Comparison of ENCODE assay signal across 41 cellular contexts in genomic region chr18:13943338-13943737, GRCh38. TPM values are rescaled to one million over a fixed set of nuclear protein-coding genes. Genes with fewer than 3 reads are reported as not detected.
"Had no signal": no experiment of that assay in that cellular context is flagged by ENCODE, and none has a peak within 500 bp of the region (broad histone marks: within the 10 kb centered on the region; RNA-seq: fewer than 3 reads in every experiment).

No MANE protein-coding gene starts in this region.

- H3K4me3 ChIP-seq: adrenal gland, ascending aorta, body of pancreas, breast epithelium, cardiac muscle cell had no signal

- DNase-seq: activated effector memory CD4-positive, alpha-beta T cell treated with anti-CD3 and anti-CD28 coated beads, Interleukin-2, amount 50 U/mL, for 16 hours; activated effector memory CD4-positive, alpha-beta T cell treated with Interleukin-2 at 50 U/mL for 16 hours; activated gamma-delta T cell; activated gamma-delta T cell treated with Interleukin-2 at 50 U/mL for 16 hours; activated naive CD4-positive, alpha-beta T cell; activated naive CD4-positive, alpha-beta T cell treated with anti-CD3 and anti-CD28 coated beads for 36 hours; activated naive CD4-positive, alpha-beta T cell treated with anti-CD3 and anti-CD28 coated beads, Interleukin-2, amount 10 ng/mL, durations not matched to agents 7 days and 5 days; activated naive CD4-positive, alpha-beta T cell treated with anti-CD3 and anti-CD28 coated beads, Interleukin-2, amount 50 U/mL, for 16 hours; activated naive CD4-positive, alpha-beta T cell treated with Interleukin-2 at 50 U/mL for 16 hours; activated naive CD8-positive, alpha-beta T cell treated with anti-CD3 and anti-CD28 coated beads for 36 hours; activated naive CD8-positive, alpha-beta T cell treated with anti-CD3 and anti-CD28 coated beads, Interleukin-2, amount 10 ng/mL, durations not matched to agents 7 days and 5 days; activated naive CD8-positive, alpha-beta T cell treated with anti-CD3 and anti-CD28 coated beads, Interleukin-2, amount 50 U/mL, for 24 hours; activated T-cell treated with anti-CD3 and anti-CD28 coated beads, Interleukin-2, amount 50 U/mL, for 4 hours; activated T-cell treated with anti-CD3 and anti-CD28 coated beads, Interleukin-2, amount 50 U/mL, for 48 hours; activated T-cell treated with anti-CD3 and anti-CD28 coated beads, Interleukin-2, amount 50 U/mL, for 72 hours; adrenal gland; amniotic stem cell; amygdala; anterior cingulate cortex; aorta; body of pancreas; brain microvascular endothelial cell; caudate nucleus; central memory CD4-positive, alpha-beta T cell; cerebellar nuclear complex had no signal

- H3K27me3 ChIP-seq: adrenal gland, ascending aorta, body of pancreas, brain microvascular endothelial cell, breast epithelium, cardiac muscle cell had no signal

- H3K4me1 ChIP-seq: adrenal gland, ascending aorta, body of pancreas, breast epithelium had no signal

- ATAC-seq: activated naive CD4-positive, alpha-beta T cell treated with anti-CD3 and anti-CD28 coated beads, Interleukin-2, amount 50 U/mL, for 72 hours; activated naive CD8-positive, alpha-beta T cell treated with anti-CD3 and anti-CD28 coated beads, Interleukin-2, amount 50 U/mL, for 24 hours; activated T-cell treated with anti-CD3 and anti-CD28 coated beads, Interleukin-2, amount 50 U/mL, for 4 hours; activated T-cell treated with anti-CD3 and anti-CD28 coated beads, Interleukin-2, amount 50 U/mL, for 72 hours; activated T-helper 17 cell treated with anti-CD3 and anti-CD28 coated beads, Interleukin-2, amount 50 U/mL, for 72 hours; body of pancreas had no signal

- H3K4me1 Mint-ChIP-seq: activated naive CD4-positive, alpha-beta T cell treated with anti-CD3 and anti-CD28 coated beads, Interleukin-2, amount 10 ng/mL, durations not matched to agents 7 days and 5 days; activated naive CD4-positive, alpha-beta T cell treated with anti-CD3 and anti-CD28 coated beads, Interleukin-2, amount 50 U/mL, for 24 hours; activated naive CD8-positive, alpha-beta T cell treated with anti-CD3 and anti-CD28 coated beads, Interleukin-2, amount 10 ng/mL, durations not matched to agents 7 days and 5 days; activated naive CD8-positive, alpha-beta T cell treated with anti-CD3 and anti-CD28 coated beads, Interleukin-2, amount 50 U/mL, for 24 hours; activated T-helper 17 cell treated with anti-CD3 and anti-CD28 coated beads, Interleukin-2, amount 50 U/mL, for 72 hours; brain; central memory CD8-positive, alpha-beta T cell had no signal

- H3K4me3 Mint-ChIP-seq: activated naive CD4-positive, alpha-beta T cell treated with anti-CD3 and anti-CD28 coated beads for 36 hours; activated naive CD4-positive, alpha-beta T cell treated with anti-CD3 and anti-CD28 coated beads, Interleukin-2, amount 10 ng/mL, durations not matched to agents 7 days and 5 days; activated naive CD4-positive, alpha-beta T cell treated with anti-CD3 and anti-CD28 coated beads, Interleukin-2, amount 50 U/mL, for 24 hours; activated naive CD8-positive, alpha-beta T cell; activated naive CD8-positive, alpha-beta T cell treated with anti-CD3 and anti-CD28 coated beads for 36 hours; activated naive CD8-positive, alpha-beta T cell treated with anti-CD3 and anti-CD28 coated beads, Interleukin-2, amount 10 ng/mL, durations not matched to agents 7 days and 5 days; activated naive CD8-positive, alpha-beta T cell treated with anti-CD3 and anti-CD28 coated beads, Interleukin-2, amount 50 U/mL, for 24 hours; activated T-cell treated with anti-CD3 and anti-CD28 coated beads, Interleukin-2, amount 50 U/mL, for 4 hours; activated T-cell treated with anti-CD3 and anti-CD28 coated beads, Interleukin-2, amount 50 U/mL, for 72 hours; activated T-helper 1 cell treated with anti-CD3 and anti-CD28 coated beads, Interleukin-12 subunit alpha, Interleukin-12 subunit beta, Interleukin-2, Interleukin-4 antibody, amounts not matched to agents 30 ng/mL and 10 ng/mL and 1 ng/mL, durations not matched to agents 14 hours and 24 hours and 36 hours; activated T-helper 17 cell treated with anti-CD3 and anti-CD28 coated beads, Interleukin-2, amount 50 U/mL, for 72 hours; brain; central memory CD8-positive, alpha-beta T cell had no signal

- H3K9me3 ChIP-seq: adrenal gland, ascending aorta, body of pancreas had no signal

- H3K36me3 Mint-ChIP-seq: activated naive CD4-positive, alpha-beta T cell treated with anti-CD3 and anti-CD28 coated beads, Interleukin-2, amount 10 ng/mL, durations not matched to agents 7 days and 5 days; activated naive CD4-positive, alpha-beta T cell treated with anti-CD3 and anti-CD28 coated beads, Interleukin-2, amount 50 U/mL, for 24 hours; activated naive CD8-positive, alpha-beta T cell; activated naive CD8-positive, alpha-beta T cell treated with anti-CD3 and anti-CD28 coated beads for 36 hours; activated naive CD8-positive, alpha-beta T cell treated with anti-CD3 and anti-CD28 coated beads, Interleukin-2, amount 10 ng/mL, durations not matched to agents 7 days and 5 days; brain had no signal

- H3K36me3 ChIP-seq: adrenal gland, ascending aorta, brain microvascular endothelial cell, breast epithelium, cardiac muscle cell had no signal

- H3K9me3 Mint-ChIP-seq: activated naive CD4-positive, alpha-beta T cell treated with anti-CD3 and anti-CD28 coated beads for 36 hours; activated naive CD4-positive, alpha-beta T cell treated with anti-CD3 and anti-CD28 coated beads, Interleukin-2, amount 10 ng/mL, durations not matched to agents 7 days and 5 days; activated naive CD8-positive, alpha-beta T cell treated with anti-CD3 and anti-CD28 coated beads, Interleukin-2, amount 10 ng/mL, durations not matched to agents 7 days and 5 days; activated T-cell treated with anti-CD3 and anti-CD28 coated beads, Interleukin-2, amount 50 U/mL, for 4 hours; activated T-helper 1 cell treated with anti-CD3 and anti-CD28 coated beads, Interleukin-12 subunit alpha, Interleukin-12 subunit beta, Interleukin-2, Interleukin-4 antibody, amounts not matched to agents 30 ng/mL and 10 ng/mL and 1 ng/mL, durations not matched to agents 14 hours and 24 hours and 36 hours; activated T-helper 2 cell treated with anti-CD3 and anti-CD28 coated beads, Interferon-gamma antibody, Interleukin-2, Interleukin-4, amounts not matched to agents 10 μg/mL and 5 μg/mL and 100 μg/mL, durations not matched to agents 14 hours and 24 hours and 36 hours had no signal

- H3K27me3 Mint-ChIP-seq: activated naive CD4-positive, alpha-beta T cell treated with anti-CD3 and anti-CD28 coated beads, Interleukin-2, amount 10 ng/mL, durations not matched to agents 7 days and 5 days; activated naive CD8-positive, alpha-beta T cell; activated naive CD8-positive, alpha-beta T cell treated with anti-CD3 and anti-CD28 coated beads for 36 hours; activated naive CD8-positive, alpha-beta T cell treated with anti-CD3 and anti-CD28 coated beads, Interleukin-2, amount 10 ng/mL, durations not matched to agents 7 days and 5 days; activated naive CD8-positive, alpha-beta T cell treated with anti-CD3 and anti-CD28 coated beads, Interleukin-2, amount 50 U/mL, for 24 hours; activated T-helper 17 cell treated with anti-CD3 and anti-CD28 coated beads, Interleukin-2, amount 50 U/mL, for 72 hours; brain had no signal

- H3K27ac ChIP-seq: adrenal gland, ascending aorta, body of pancreas, brain microvascular endothelial cell, breast epithelium, cardiac muscle cell had no signal

- H3K27ac Mint-ChIP-seq: activated naive CD4-positive, alpha-beta T cell treated with anti-CD3 and anti-CD28 coated beads for 36 hours; activated naive CD4-positive, alpha-beta T cell treated with anti-CD3 and anti-CD28 coated beads, Interleukin-2, amount 10 ng/mL, durations not matched to agents 7 days and 5 days; activated naive CD4-positive, alpha-beta T cell treated with anti-CD3 and anti-CD28 coated beads, Interleukin-2, amount 50 U/mL, for 24 hours; activated naive CD4-positive, alpha-beta T cell treated with anti-CD3 and anti-CD28 coated beads, Interleukin-2, amount 50 U/mL, for 72 hours; activated naive CD8-positive, alpha-beta T cell; activated naive CD8-positive, alpha-beta T cell treated with anti-CD3 and anti-CD28 coated beads for 36 hours; activated naive CD8-positive, alpha-beta T cell treated with anti-CD3 and anti-CD28 coated beads, Interleukin-2, amount 10 ng/mL, durations not matched to agents 7 days and 5 days; activated naive CD8-positive, alpha-beta T cell treated with anti-CD3 and anti-CD28 coated beads, Interleukin-2, amount 50 U/mL, for 24 hours; activated T-cell treated with anti-CD3 and anti-CD28 coated beads, Interleukin-2, amount 50 U/mL, for 72 hours; activated T-helper 1 cell treated with anti-CD3 and anti-CD28 coated beads, Interleukin-12 subunit alpha, Interleukin-12 subunit beta, Interleukin-2, Interleukin-4 antibody, amounts not matched to agents 30 ng/mL and 10 ng/mL and 1 ng/mL, durations not matched to agents 14 hours and 24 hours and 36 hours; activated T-helper 17 cell treated with anti-CD3 and anti-CD28 coated beads, Interleukin-2, amount 50 U/mL, for 72 hours; activated T-helper 2 cell treated with anti-CD3 and anti-CD28 coated beads, Interferon-gamma antibody, Interleukin-2, Interleukin-4, amounts not matched to agents 10 μg/mL and 5 μg/mL and 100 μg/mL, durations not matched to agents 14 hours and 24 hours and 36 hours; brain had no signal

RNA-seq across cellular contexts. Expression of gene MC2R, which starts 28.0 kb away (rescaled TPM):
- total RNA-seq: activated naive CD4-positive, alpha-beta T cell treated with anti-CD3 and anti-CD28 coated beads for 36 hours; activated naive CD4-positive, alpha-beta T cell treated with anti-CD3 and anti-CD28 coated beads, Interleukin-2, amount 50 U/mL, for 72 hours; activated naive CD8-positive, alpha-beta T cell treated with anti-CD3 and anti-CD28 coated beads for 36 hours; activated naive CD8-positive, alpha-beta T cell treated with anti-CD3 and anti-CD28 coated beads, Interleukin-2, amount 10 ng/mL, durations not matched to agents 7 days and 5 days; activated T-cell treated with anti-CD3 and anti-CD28 coated beads, Interleukin-2, amount 50 U/mL, for 4 hours; activated T-cell treated with anti-CD3 and anti-CD28 coated beads, Interleukin-2, amount 50 U/mL, for 72 hours; activated T-helper 1 cell treated with anti-CD3 and anti-CD28 coated beads, Interleukin-12 subunit alpha, Interleukin-12 subunit beta, Interleukin-2, Interleukin-4 antibody, amounts not matched to agents 30 ng/mL and 10 ng/mL and 1 ng/mL, durations not matched to agents 14 hours and 24 hours and 36 hours; activated T-helper 17 cell treated with anti-CD3 and anti-CD28 coated beads, Interleukin-2, amount 50 U/mL, for 72 hours; activated T-helper 2 cell treated with anti-CD3 and anti-CD28 coated beads, Interferon-gamma antibody, Interleukin-2, Interleukin-4, amounts not matched to agents 10 μg/mL and 5 μg/mL and 100 μg/mL, durations not matched to agents 14 hours and 24 hours and 36 hours; aorta; ascending aorta; astrocyte; body of pancreas; breast epithelium; bronchial epithelial cell; cardiac muscle cell; cardiac septum; cerebellum; chondrocyte had no signal
